9 cellular contexts compared by ENCODE assay signal in the genomic region with DNA sequence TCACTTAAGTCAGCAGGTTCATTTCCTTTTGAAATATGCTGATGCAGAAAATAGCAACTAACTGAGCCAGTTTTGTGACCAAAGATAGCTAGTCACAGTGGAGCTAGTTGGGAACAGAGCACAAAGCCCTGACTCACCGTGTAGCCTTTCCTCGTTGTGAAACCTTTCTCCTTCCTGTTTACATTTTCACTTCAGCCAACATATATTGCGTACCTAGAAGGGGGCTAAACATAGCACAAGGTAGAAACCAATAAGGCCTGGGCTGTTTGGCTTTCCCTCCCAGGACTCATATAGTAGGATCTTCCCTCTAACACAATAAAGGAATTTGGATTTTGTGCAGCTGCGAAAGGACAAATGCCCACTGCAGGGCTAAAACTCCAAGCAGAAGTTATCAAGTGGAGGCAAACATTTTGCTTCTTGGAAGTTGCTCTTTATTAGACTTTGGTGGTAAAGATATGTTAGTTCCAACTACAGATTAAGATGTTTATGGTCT. TPM values are rescaled to one million over a fixed set of nuclear protein-coding genes. Genes with fewer than 3 reads are reported as not detected.
DNase-seq lines count a peak whose midpoint lies in the region; ATAC-seq lines count a peak whose summit lies in the region.
"Had no signal": no experiment of that assay in that cellular context is flagged by ENCODE, and none has a peak within 500 bp of the region (broad histone marks: within the 10 kb centered on the region; RNA-seq: fewer than 3 reads in every experiment).

No MANE protein-coding gene starts in this region.

- POLR2A ChIA-PET in activated CD8-positive, alpha-beta T cell treated with anti-CD3 and anti-CD28 coated beads, Interleukin-2, amount 10 ng/mL, durations not matched to agents 7 days and 5 days (lab: Charles Lee): interaction anchor here (0.7 kb wide), 1 partner anchor 8 kb away, joined by 3 read pairs; no protein-coding TSS in a partner anchor

- H3K27me3 Mint-ChIP-seq in activated CD8-positive, alpha-beta T cell treated with anti-CD3 and anti-CD28 coated beads, Interleukin-2, amount 10 ng/mL, durations not matched to agents 7 days and 5 days (ENCODE audit: low read depth): no peaks in the 10 kb centered on the region

- peaks cover 14% of the 10 kb centered on the region for H3K4me1 Mint-ChIP-seq in activated CD8-positive, alpha-beta T cell treated with anti-CD3 and anti-CD28 coated beads, Interleukin-2, amount 10 ng/mL, durations not matched to agents 7 days and 5 days (ENCODE audit: low read depth)

- no peak overlapping the region for H3K4me3 Mint-ChIP-seq in activated CD8-positive, alpha-beta T cell treated with anti-CD3 and anti-CD28 coated beads, Interleukin-2, amount 10 ng/mL, durations not matched to agents 7 days and 5 days
- H3K4me3 Mint-ChIP-seq: stimulated activated naive CD8-positive, alpha-beta T cell treated with anti-CD3 and anti-CD28 coated beads, Interleukin-15, Interleukin-2, amounts not matched to agents 100 ng/mL and 50 ng/mL, for 24 hours had no signal

- no peaks in the 10 kb centered on the region for H3K9me3 Mint-ChIP-seq in activated CD8-positive, alpha-beta T cell treated with anti-CD3 and anti-CD28 coated beads, Interleukin-2, amount 10 ng/mL, durations not matched to agents 7 days and 5 days (ENCODE audit: insufficient read depth)
- H3K9me3 Mint-ChIP-seq: stimulated activated naive CD8-positive, alpha-beta T cell treated with anti-CD3 and anti-CD28 coated beads, Interleukin-15, Interleukin-2, amounts not matched to agents 100 ng/mL and 50 ng/mL, for 24 hours had no signal

- CTCF ChIA-PET in activated CD8-positive, alpha-beta T cell treated with anti-CD3 and anti-CD28 coated beads, Interleukin-2, amount 10 ng/mL, durations not matched to agents 7 days and 5 days (lab: Charles Lee): interaction anchor here (0.6 to 3.1 kb wide), 4 partner anchors 25 to 91 kb away, joined by 3 to 36 read pairs (median 4); no protein-coding TSS in a partner anchor

- H3K36me3 Mint-ChIP-seq in activated CD8-positive, alpha-beta T cell treated with anti-CD3 and anti-CD28 coated beads, Interleukin-2, amount 10 ng/mL, durations not matched to agents 7 days and 5 days (ENCODE audit: low read depth): no peaks in the 10 kb centered on the region

- DNase-seq in NCI-H146 (lab: John Stamatoyannopoulos, UW) (peak; percentile 35), NCI-H146 treated with DMSO at 0.1 percent for 48 hours (lab: John Stamatoyannopoulos, UW; ENCODE audit: unreplicated experiment) (no peak), HuH-7.5 (ENCODE audit: low spot score) (peak; percentile 91), kidney tubule cell (ENCODE audit: low spot score) (peak; percentile 74), kidney glomerular epithelial cell (lab: John Stamatoyannopoulos, UW) (no peak), G401 (ENCODE audit: low spot score) (no peak)
- peak; percentile 48 for DNase-seq in activated CD8-positive, alpha-beta T cell treated with anti-CD3 and anti-CD28 coated beads, Interleukin-2, amount 10 ng/mL, durations not matched to agents 7 days and 5 days

- H3K27ac Mint-ChIP-seq in activated CD8-positive, alpha-beta T cell treated with anti-CD3 and anti-CD28 coated beads, Interleukin-2, amount 10 ng/mL, durations not matched to agents 7 days and 5 days: peak overlapping the region; percentile 36
- H3K27ac Mint-ChIP-seq: stimulated activated naive CD8-positive, alpha-beta T cell treated with anti-CD3 and anti-CD28 coated beads, Interleukin-15, Interleukin-2, amounts not matched to agents 100 ng/mL and 50 ng/mL, for 24 hours had no signal

- ATAC-seq in GM21619 (IDR thresholded peaks at IDR 0.05; ENCODE audit: unreplicated experiment): peak; percentile 99
- peak; percentile 91 for ATAC-seq in activated CD8-positive, alpha-beta T cell treated with anti-CD3 and anti-CD28 coated beads, Interleukin-2, amount 10 ng/mL, durations not matched to agents 7 days and 5 days

- in situ Hi-C loops in G401 (cut with HindIII; ENCODE audit: low sequenced_read_pairs): no loop called here

RNA-seq across cellular contexts. Expression of gene LPIN2, which starts 24.5 kb away (rescaled TPM):
- total RNA-seq in activated CD8-positive, alpha-beta T cell treated with anti-CD3 and anti-CD28 coated beads, Interleukin-2, amount 10 ng/mL, durations not matched to agents 7 days and 5 days: 10 to 100 TPM; 77.5 TPM
- 23.2 and 33.5 TPM in 2 replicates for total RNA-seq in G401 (2014; rRNA removed; shearing (Covaris generic))

Comparison
In these comparisons a context has a peak if more than half of its experiments do, and no peak if none do; other contexts are left out.
1. DNase-seq: peak in NCI-H146 (single experiment), HuH-7.5 (single experiment), activated CD8-positive, alpha-beta T cell treated with anti-CD3 and anti-CD28 coated beads, Interleukin-2, amount 10 ng/mL, durations not matched to agents 7 days and 5 days (single experiment) and kidney tubule cell (single experiment); none in NCI-H146 treated with DMSO at 0.1 percent for 48 hours (single experiment), kidney glomerular epithelial cell (single experiment) and G401 (single experiment).